In genomic region chr20:34112600-34113061, GRCh38 we compare ENCODE assay signal across 8 cellular contexts. TPM values are rescaled to one million over a fixed set of nuclear protein-coding genes. Genes with fewer than 3 reads are reported as not detected.
DNase-seq lines count a peak whose midpoint lies in the region; ATAC-seq and TF ChIP-seq lines count a peak whose summit lies in the region.

No MANE protein-coding gene starts in this region.

- POLR2A ChIA-PET in A673 (lab: Charles Lee; ENCODE audit: low non-redundant PET), result interaction anchor here (0.6 to 0.8 kb wide), 7 partner anchors 60 to 550 kb away, joined by 3 to 6 read pairs (median 3); no protein-coding TSS in a partner anchor

- DNase-seq in A673 (ENCODE audit: low spot score), result peak; percentile 51
- DNase-seq in NAMALWA (ENCODE audit: low spot score), result peak; percentile 75
- DNase-seq in activated naive CD4-positive, alpha-beta T cell treated with anti-CD3 and anti-CD28 coated beads, Interleukin-2, amount 50 U/mL, for 72 hours (ENCODE audit: low spot score in 2 of 2), result peak in 1 of 2 donors; percentile 13
- peak; percentile 60 to 65 for DNase-seq in cardiac muscle cell (ENCODE audit: low read depth in 1 of 2, low spot score in 1 of 2)
- peak; percentile 22 for DNase-seq in prostate gland (ENCODE audit: low spot score)
- DNase-seq in T1000 (lab: John Stamatoyannopoulos, UW), result no peak
- no peak for DNase-seq in stimulated activated CD4-positive, alpha-beta T cell treated with anti-CD3 and anti-CD28 coated beads, Interleukin-4, amount 100 ng/mL, for 4 hours

- intact Hi-C loops in A673 (cut with micrococcal nuclease; ENCODE audit: unreplicated experiment) (no loop called here), prostate gland (cut with DNase I) (no loop called here)

- TSS peak; percentile 96 for BruUV-seq in A673 (replicated peaks; lab: Mats Ljungman, UMichigan)

- peaks cover 21 to 32% of the 10 kb centered on the region in 2 donors for H3K36me3 Mint-ChIP-seq in activated naive CD4-positive, alpha-beta T cell treated with anti-CD3 and anti-CD28 coated beads, Interleukin-2, amount 50 U/mL, for 72 hours

- WGBS in prostate gland, result 0% methylated on average over 18 of the region's 18 CpGs

- TF ChIP-seq CTCF in A673 (conservative IDR thresholded peaks at IDR 0.05; ENCODE audit: low read depth, low read length) (no peak), GM12875 (IDR thresholded peaks at IDR 0.05; ENCODE audit: borderline replicate concordance, insufficient read depth, low read depth, low read length) (no peak), cardiac muscle cell (IDR thresholded peaks at IDR 0.05; ENCODE audit: low read depth, low read length) (no peak), prostate gland (IDR thresholded peaks at IDR 0.05) (no peak)

- no peak for ATAC-seq in activated naive CD4-positive, alpha-beta T cell treated with anti-CD3 and anti-CD28 coated beads, Interleukin-2, amount 50 U/mL, for 72 hours

- H3K4me3 ChIP-seq in A673 (ENCODE audit: low read depth, low read length, poor library complexity, severe bottlenecking) (peak overlapping the region; percentile 98), GM12875 (ENCODE audit: low read depth, low read length) (peak overlapping the region; percentile 84), cardiac muscle cell (peak overlapping the region; percentile 61), prostate gland (peak overlapping the region; percentile 74 to 78)

- H3K4me1 ChIP-seq in A673 (ENCODE audit: insufficient read depth, low read length, poor library complexity, severe bottlenecking), result peaks cover 24% of the 10 kb centered on the region
- peaks cover 6% of the 10 kb centered on the region for H3K4me1 ChIP-seq in cardiac muscle cell (ENCODE audit: low read depth)
- no peaks in the 10 kb centered on the region for H3K4me1 ChIP-seq in prostate gland (replicated peaks)

- H3K27me3 ChIP-seq in A673 (replicated peaks; ENCODE audit: insufficient read depth, low read depth, low read length, poor library complexity) (no peaks in the 10 kb centered on the region), cardiac muscle cell (no peaks in the 10 kb centered on the region), prostate gland (replicated peaks; ENCODE audit: insufficient read depth) (no peaks in the 10 kb centered on the region)

- no peaks in the 10 kb centered on the region for H3K9me3 ChIP-seq in A673 (ENCODE audit: low read depth, low read length, poor library complexity, severe bottlenecking)
- H3K9me3 ChIP-seq in cardiac muscle cell (ENCODE audit: low read depth), result no peaks in the 10 kb centered on the region
- H3K9me3 ChIP-seq in prostate gland, result no peaks in the 10 kb centered on the region

- peak overlapping the region; percentile 98 to 99 for H3K27ac Mint-ChIP-seq in activated naive CD4-positive, alpha-beta T cell treated with anti-CD3 and anti-CD28 coated beads, Interleukin-2, amount 50 U/mL, for 72 hours

- H3K27ac ChIP-seq in A673 (ENCODE audit: low read depth, low read length, poor library complexity, severe bottlenecking), result peak overlapping the region; percentile 99
- H3K27ac ChIP-seq in cardiac muscle cell, result peak overlapping the region; percentile 89
- H3K27ac ChIP-seq in prostate gland, result peak overlapping the region; percentile 89 to 90

- H3K36me3 ChIP-seq in A673 (ENCODE audit: insufficient read depth, low read length, poor library complexity, severe bottlenecking) (peaks cover 16% of the 10 kb centered on the region), cardiac muscle cell (no peaks in the 10 kb centered on the region), prostate gland (no peaks in the 10 kb centered on the region)

- CTCF ChIA-PET in A673 (lab: Charles Lee), result interaction anchor here (0.6 kb wide), 1 partner anchor 320 kb away, joined by 5 read pairs; no protein-coding TSS in a partner anchor

- TF ChIP-seq POLR2A in prostate gland (IDR thresholded peaks at IDR 0.05), result no peak

- H3K9me3 Mint-ChIP-seq in activated naive CD4-positive, alpha-beta T cell treated with anti-CD3 and anti-CD28 coated beads, Interleukin-2, amount 50 U/mL, for 72 hours, result no peaks in the 10 kb centered on the region

RNA-seq across cellular contexts. Expression of gene EIF2S2, which starts 0.6 kb away (rescaled TPM):
- total RNA-seq in A673 (2021), result 130 and 142 TPM in 2 replicates
- total RNA-seq in activated naive CD4-positive, alpha-beta T cell treated with anti-CD3 and anti-CD28 coated beads, Interleukin-2, amount 50 U/mL, for 72 hours, result 100 to 1,000 TPM; 116 to 125 TPM
- total RNA-seq in cardiac muscle cell, result 36.9 and 42.6 TPM in 2 replicates
- 30.9 and 43.4 TPM in 2 replicates for polyA plus RNA-seq in cardiac muscle cell
- 10 to 100 TPM; 32.7 to 41.0 TPM for total RNA-seq in prostate gland

Comparison
In these comparisons a context has a peak if more than half of its experiments do, and no peak if none do; other contexts are left out.
1. DNase-seq: peak in A673 (single experiment), NAMALWA (single experiment), cardiac muscle cell (2 of 2) and prostate gland (single experiment); none in T1000 (single experiment) and stimulated activated CD4-positive, alpha-beta T cell treated with anti-CD3 and anti-CD28 coated beads, Interleukin-4, amount 100 ng/mL, for 4 hours (0 of 2).
2. Peak in every context shown above with its lines, with median percentiles within 50 percentile points of each other: H3K27ac ChIP-seq and H3K4me3 ChIP-seq.